ENCODE assay signal across 31 cellular contexts in the genomic region with DNA sequence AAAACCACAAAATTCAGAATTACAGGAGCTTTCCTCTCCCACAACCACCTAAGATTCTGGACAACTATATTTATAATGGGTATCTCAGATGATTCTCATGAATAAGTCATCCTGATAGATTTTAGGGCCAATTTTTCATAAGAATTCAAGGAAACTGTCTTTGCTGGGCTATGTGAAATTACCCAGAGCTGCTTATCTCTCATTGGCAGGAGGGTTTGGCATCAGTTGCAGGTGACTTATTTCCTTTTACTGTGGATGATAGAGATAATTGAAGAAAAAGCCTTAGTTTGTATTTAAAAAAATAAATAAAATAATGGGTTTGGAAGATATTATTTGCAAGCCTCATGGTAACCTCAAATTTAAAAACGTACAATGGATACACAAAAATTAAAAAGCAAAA.
"Had no signal": no experiment of that assay in that cellular context is flagged by ENCODE, and none has a peak within 500 bp of the region (broad histone marks: within the 10 kb centered on the region; RNA-seq: fewer than 3 reads in every experiment).

No MANE protein-coding gene starts in this region.

- H3K4me3 Mint-ChIP-seq: activated CD4-positive, alpha-beta memory T cell treated with anti-CD3 and anti-CD28 coated beads, Interleukin-2, amount 10 ng/mL, durations not matched to agents 7 days and 5 days; activated CD4-positive, alpha-beta T cell treated with anti-CD3 and anti-CD28 coated beads, Interleukin-2, amount 10 ng/mL, durations not matched to agents 7 days and 5 days; activated naive CD4-positive, alpha-beta T cell treated with anti-CD3 and anti-CD28 coated beads, Interleukin-2, amount 10 ng/mL, durations not matched to agents 7 days and 5 days; activated naive CD8-positive, alpha-beta T cell treated with anti-CD3 and anti-CD28 coated beads, Interleukin-2, amount 10 ng/mL, durations not matched to agents 7 days and 5 days; activated T-cell treated with anti-CD3 and anti-CD28 coated beads, Interleukin-2, amount 50 U/mL, for 24 hours; activated T-cell treated with anti-CD3 and anti-CD28 coated beads, Interleukin-2, amount 50 U/mL, for 72 hours; brain; effector memory CD8-positive, alpha-beta T cell; WTC11 had no signal

- H3K27ac ChIP-seq: ascending aorta, breast epithelium, cardiac muscle cell, colonic mucosa, esophagus muscularis mucosa, gastroesophageal sphincter, heart right ventricle, hepatocyte, VCaP had no signal

- H3K4me1 Mint-ChIP-seq: activated CD4-positive, alpha-beta memory T cell treated with anti-CD3 and anti-CD28 coated beads, Interleukin-2, amount 10 ng/mL, durations not matched to agents 7 days and 5 days; activated CD4-positive, alpha-beta T cell treated with anti-CD3 and anti-CD28 coated beads, Interleukin-2, amount 10 ng/mL, durations not matched to agents 7 days and 5 days; activated naive CD4-positive, alpha-beta T cell treated with anti-CD3 and anti-CD28 coated beads, Interleukin-2, amount 10 ng/mL, durations not matched to agents 7 days and 5 days; activated naive CD8-positive, alpha-beta T cell treated with anti-CD3 and anti-CD28 coated beads, Interleukin-2, amount 10 ng/mL, durations not matched to agents 7 days and 5 days; brain; WTC11 had no signal

- H3K9me3 ChIP-seq: breast epithelium, colonic mucosa, esophagus muscularis mucosa, gastroesophageal sphincter had no signal

- H3K36me3 ChIP-seq: ascending aorta, breast epithelium, cardiac muscle cell, colonic mucosa, esophagus muscularis mucosa, gastroesophageal sphincter, heart right ventricle had no signal

- H3K27ac Mint-ChIP-seq: activated CD4-positive, alpha-beta memory T cell treated with anti-CD3 and anti-CD28 coated beads, Interleukin-2, amount 10 ng/mL, durations not matched to agents 7 days and 5 days; activated CD4-positive, alpha-beta T cell treated with anti-CD3 and anti-CD28 coated beads, Interleukin-2, amount 10 ng/mL, durations not matched to agents 7 days and 5 days; activated naive CD4-positive, alpha-beta T cell treated with anti-CD3 and anti-CD28 coated beads, Interleukin-2, amount 10 ng/mL, durations not matched to agents 7 days and 5 days; activated naive CD4-positive, alpha-beta T cell treated with anti-CD3 and anti-CD28 coated beads, Interleukin-2, amount 50 U/mL, for 72 hours; activated naive CD8-positive, alpha-beta T cell treated with anti-CD3 and anti-CD28 coated beads, Interleukin-2, amount 10 ng/mL, durations not matched to agents 7 days and 5 days; activated T-cell treated with anti-CD3 and anti-CD28 coated beads, Interleukin-2, amount 50 U/mL, for 24 hours; activated T-cell treated with anti-CD3 and anti-CD28 coated beads, Interleukin-2, amount 50 U/mL, for 72 hours; brain; effector memory CD8-positive, alpha-beta T cell; WTC11 had no signal

- DNase-seq: activated CD4-positive, alpha-beta memory T cell treated with anti-CD3 and anti-CD28 coated beads, Interleukin-2, amount 10 ng/mL, durations not matched to agents 7 days and 5 days; activated CD4-positive, alpha-beta T cell treated with anti-CD3 and anti-CD28 coated beads for 1 hour; activated CD4-positive, alpha-beta T cell treated with anti-CD3 and anti-CD28 coated beads for 4 hours; activated CD4-positive, alpha-beta T cell treated with anti-CD3 and anti-CD28 coated beads, Interleukin-2, amount 10 ng/mL, durations not matched to agents 7 days and 5 days; activated CD4-positive, alpha-beta T cell treated with anti-CD3 and anti-CD28 coated beads, Interleukin-2, amount 50 U/mL, for 4 hours; activated CD8-positive, alpha-beta memory T cell treated with anti-CD3 and anti-CD28 coated beads, Interleukin-2, amount 50 U/mL, for 48 hours; activated gamma-delta T cell; activated naive CD4-positive, alpha-beta T cell; activated naive CD4-positive, alpha-beta T cell treated with anti-CD3 and anti-CD28 coated beads, Interleukin-2, amount 10 ng/mL, durations not matched to agents 7 days and 5 days; activated naive CD8-positive, alpha-beta T cell treated with anti-CD3 and anti-CD28 coated beads, Interleukin-2, amount 10 ng/mL, durations not matched to agents 7 days and 5 days; activated T-cell treated with anti-CD3 and anti-CD28 coated beads for 4 hours; activated T-cell treated with anti-CD3 and anti-CD28 coated beads, Interleukin-2, amount 50 U/mL, for 24 hours; activated T-cell treated with anti-CD3 and anti-CD28 coated beads, Interleukin-2, amount 50 U/mL, for 72 hours; central memory CD4-positive, alpha-beta T cell; cerebellar nuclear complex; colonic mucosa; effector CD4-positive, alpha-beta T cell; effector memory CD8-positive, alpha-beta T cell; foreskin melanocyte; heart right ventricle; T-helper 2 cell had no signal

- H3K27me3 ChIP-seq: ascending aorta, breast epithelium, cardiac muscle cell, colonic mucosa, esophagus muscularis mucosa, gastroesophageal sphincter, heart right ventricle, hepatocyte had no signal

- H3K4me3 ChIP-seq: ascending aorta, breast epithelium, cardiac muscle cell, colonic mucosa, esophagus muscularis mucosa, gastroesophageal sphincter, heart right ventricle, hepatocyte had no signal

- H2AFZ ChIP-seq: hepatocyte had no signal

- H3K9me3 Mint-ChIP-seq: activated T-cell treated with anti-CD3 and anti-CD28 coated beads, Interleukin-2, amount 50 U/mL, for 24 hours; effector memory CD8-positive, alpha-beta T cell had no signal

- H3K4me1 ChIP-seq: ascending aorta, breast epithelium, colonic mucosa, esophagus muscularis mucosa, gastroesophageal sphincter, heart right ventricle had no signal

- H3K27me3 Mint-ChIP-seq: activated T-cell treated with anti-CD3 and anti-CD28 coated beads, Interleukin-2, amount 50 U/mL, for 24 hours; effector memory CD8-positive, alpha-beta T cell had no signal

- ATAC-seq: activated naive CD4-positive, alpha-beta T cell treated with anti-CD3 and anti-CD28 coated beads, Interleukin-2, amount 50 U/mL, for 72 hours; activated T-cell treated with anti-CD3 and anti-CD28 coated beads, Interleukin-2, amount 50 U/mL, for 72 hours; effector memory CD8-positive, alpha-beta T cell; gastroesophageal sphincter; heart right ventricle; WTC11 had no signal

- H3K79me2 ChIP-seq: hepatocyte had no signal

- H3K4me2 ChIP-seq: hepatocyte had no signal
